Comparison of ENCODE assay signal across 1 cellular context in genomic region chr10:13586676-13587355, GRCh38.
A peak's percentile ranks its signal among the peaks of the same experiment; 100 is the strongest.
TF ChIP-seq lines count a peak whose summit lies in the region.

A gene with protein sequence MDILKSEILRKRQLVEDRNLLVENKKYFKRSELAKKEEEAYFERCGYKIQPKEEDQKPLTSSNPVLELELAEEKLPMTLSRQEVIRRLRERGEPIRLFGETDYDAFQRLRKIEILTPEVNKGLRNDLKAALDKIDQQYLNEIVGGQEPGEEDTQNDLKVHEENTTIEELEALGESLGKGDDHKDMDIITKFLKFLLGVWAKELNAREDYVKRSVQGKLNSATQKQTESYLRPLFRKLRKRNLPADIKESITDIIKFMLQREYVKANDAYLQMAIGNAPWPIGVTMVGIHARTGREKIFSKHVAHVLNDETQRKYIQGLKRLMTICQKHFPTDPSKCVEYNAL (plus strand): TSS chr10:13586965. CDS start chr10:13587087, 122 bp downstream.

TF ChIP-seq in K562, 482 proteins besides CTCF, POLR2A, EP300 and RAD21 (continued from another document and continues in another):
- TF ChIP-seq, protein P1, sequence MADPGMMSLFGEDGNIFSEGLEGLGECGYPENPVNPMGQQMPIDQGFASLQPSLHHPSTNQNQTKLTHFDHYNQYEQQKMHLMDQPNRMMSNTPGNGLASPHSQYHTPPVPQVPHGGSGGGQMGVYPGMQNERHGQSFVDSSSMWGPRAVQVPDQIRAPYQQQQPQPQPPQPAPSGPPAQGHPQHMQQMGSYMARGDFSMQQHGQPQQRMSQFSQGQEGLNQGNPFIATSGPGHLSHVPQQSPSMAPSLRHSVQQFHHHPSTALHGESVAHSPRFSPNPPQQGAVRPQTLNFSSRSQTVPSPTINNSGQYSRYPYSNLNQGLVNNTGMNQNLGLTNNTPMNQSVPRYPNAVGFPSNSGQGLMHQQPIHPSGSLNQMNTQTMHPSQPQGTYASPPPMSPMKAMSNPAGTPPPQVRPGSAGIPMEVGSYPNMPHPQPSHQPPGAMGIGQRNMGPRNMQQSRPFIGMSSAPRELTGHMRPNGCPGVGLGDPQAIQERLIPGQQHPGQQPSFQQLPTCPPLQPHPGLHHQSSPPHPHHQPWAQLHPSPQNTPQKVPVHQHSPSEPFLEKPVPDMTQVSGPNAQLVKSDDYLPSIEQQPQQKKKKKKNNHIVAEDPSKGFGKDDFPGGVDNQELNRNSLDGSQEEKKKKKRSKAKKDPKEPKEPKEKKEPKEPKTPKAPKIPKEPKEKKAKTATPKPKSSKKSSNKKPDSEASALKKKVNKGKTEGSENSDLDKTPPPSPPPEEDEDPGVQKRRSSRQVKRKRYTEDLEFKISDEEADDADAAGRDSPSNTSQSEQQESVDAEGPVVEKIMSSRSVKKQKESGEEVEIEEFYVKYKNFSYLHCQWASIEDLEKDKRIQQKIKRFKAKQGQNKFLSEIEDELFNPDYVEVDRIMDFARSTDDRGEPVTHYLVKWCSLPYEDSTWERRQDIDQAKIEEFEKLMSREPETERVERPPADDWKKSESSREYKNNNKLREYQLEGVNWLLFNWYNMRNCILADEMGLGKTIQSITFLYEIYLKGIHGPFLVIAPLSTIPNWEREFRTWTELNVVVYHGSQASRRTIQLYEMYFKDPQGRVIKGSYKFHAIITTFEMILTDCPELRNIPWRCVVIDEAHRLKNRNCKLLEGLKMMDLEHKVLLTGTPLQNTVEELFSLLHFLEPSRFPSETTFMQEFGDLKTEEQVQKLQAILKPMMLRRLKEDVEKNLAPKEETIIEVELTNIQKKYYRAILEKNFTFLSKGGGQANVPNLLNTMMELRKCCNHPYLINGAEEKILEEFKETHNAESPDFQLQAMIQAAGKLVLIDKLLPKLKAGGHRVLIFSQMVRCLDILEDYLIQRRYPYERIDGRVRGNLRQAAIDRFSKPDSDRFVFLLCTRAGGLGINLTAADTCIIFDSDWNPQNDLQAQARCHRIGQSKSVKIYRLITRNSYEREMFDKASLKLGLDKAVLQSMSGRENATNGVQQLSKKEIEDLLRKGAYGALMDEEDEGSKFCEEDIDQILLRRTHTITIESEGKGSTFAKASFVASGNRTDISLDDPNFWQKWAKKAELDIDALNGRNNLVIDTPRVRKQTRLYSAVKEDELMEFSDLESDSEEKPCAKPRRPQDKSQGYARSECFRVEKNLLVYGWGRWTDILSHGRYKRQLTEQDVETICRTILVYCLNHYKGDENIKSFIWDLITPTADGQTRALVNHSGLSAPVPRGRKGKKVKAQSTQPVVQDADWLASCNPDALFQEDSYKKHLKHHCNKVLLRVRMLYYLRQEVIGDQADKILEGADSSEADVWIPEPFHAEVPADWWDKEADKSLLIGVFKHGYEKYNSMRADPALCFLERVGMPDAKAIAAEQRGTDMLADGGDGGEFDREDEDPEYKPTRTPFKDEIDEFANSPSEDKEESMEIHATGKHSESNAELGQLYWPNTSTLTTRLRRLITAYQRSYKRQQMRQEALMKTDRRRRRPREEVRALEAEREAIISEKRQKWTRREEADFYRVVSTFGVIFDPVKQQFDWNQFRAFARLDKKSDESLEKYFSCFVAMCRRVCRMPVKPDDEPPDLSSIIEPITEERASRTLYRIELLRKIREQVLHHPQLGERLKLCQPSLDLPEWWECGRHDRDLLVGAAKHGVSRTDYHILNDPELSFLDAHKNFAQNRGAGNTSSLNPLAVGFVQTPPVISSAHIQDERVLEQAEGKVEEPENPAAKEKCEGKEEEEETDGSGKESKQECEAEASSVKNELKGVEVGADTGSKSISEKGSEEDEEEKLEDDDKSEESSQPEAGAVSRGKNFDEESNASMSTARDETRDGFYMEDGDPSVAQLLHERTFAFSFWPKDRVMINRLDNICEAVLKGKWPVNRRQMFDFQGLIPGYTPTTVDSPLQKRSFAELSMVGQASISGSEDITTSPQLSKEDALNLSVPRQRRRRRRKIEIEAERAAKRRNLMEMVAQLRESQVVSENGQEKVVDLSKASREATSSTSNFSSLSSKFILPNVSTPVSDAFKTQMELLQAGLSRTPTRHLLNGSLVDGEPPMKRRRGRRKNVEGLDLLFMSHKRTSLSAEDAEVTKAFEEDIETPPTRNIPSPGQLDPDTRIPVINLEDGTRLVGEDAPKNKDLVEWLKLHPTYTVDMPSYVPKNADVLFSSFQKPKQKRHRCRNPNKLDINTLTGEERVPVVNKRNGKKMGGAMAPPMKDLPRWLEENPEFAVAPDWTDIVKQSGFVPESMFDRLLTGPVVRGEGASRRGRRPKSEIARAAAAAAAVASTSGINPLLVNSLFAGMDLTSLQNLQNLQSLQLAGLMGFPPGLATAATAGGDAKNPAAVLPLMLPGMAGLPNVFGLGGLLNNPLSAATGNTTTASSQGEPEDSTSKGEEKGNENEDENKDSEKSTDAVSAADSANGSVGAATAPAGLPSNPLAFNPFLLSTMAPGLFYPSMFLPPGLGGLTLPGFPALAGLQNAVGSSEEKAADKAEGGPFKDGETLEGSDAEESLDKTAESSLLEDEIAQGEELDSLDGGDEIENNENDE (IDR thresholded peaks at IDR 0.05; ENCODE audit: low read depth, low read length): no peak
- TF ChIP-seq ZNF444 (CRISPR knock-in tag; IDR thresholded peaks at IDR 0.05): no peak
- no peak for TF ChIP-seq GATA2 (CRISPR knock-in tag; IDR thresholded peaks at IDR 0.05)
- peak; percentile 79 for TF ChIP-seq RBBP5 (IDR thresholded peaks at IDR 0.05; ENCODE audit: borderline replicate concordance, insufficient read depth, low read length, poor library complexity, severe bottlenecking)
- TF ChIP-seq, protein P2, sequence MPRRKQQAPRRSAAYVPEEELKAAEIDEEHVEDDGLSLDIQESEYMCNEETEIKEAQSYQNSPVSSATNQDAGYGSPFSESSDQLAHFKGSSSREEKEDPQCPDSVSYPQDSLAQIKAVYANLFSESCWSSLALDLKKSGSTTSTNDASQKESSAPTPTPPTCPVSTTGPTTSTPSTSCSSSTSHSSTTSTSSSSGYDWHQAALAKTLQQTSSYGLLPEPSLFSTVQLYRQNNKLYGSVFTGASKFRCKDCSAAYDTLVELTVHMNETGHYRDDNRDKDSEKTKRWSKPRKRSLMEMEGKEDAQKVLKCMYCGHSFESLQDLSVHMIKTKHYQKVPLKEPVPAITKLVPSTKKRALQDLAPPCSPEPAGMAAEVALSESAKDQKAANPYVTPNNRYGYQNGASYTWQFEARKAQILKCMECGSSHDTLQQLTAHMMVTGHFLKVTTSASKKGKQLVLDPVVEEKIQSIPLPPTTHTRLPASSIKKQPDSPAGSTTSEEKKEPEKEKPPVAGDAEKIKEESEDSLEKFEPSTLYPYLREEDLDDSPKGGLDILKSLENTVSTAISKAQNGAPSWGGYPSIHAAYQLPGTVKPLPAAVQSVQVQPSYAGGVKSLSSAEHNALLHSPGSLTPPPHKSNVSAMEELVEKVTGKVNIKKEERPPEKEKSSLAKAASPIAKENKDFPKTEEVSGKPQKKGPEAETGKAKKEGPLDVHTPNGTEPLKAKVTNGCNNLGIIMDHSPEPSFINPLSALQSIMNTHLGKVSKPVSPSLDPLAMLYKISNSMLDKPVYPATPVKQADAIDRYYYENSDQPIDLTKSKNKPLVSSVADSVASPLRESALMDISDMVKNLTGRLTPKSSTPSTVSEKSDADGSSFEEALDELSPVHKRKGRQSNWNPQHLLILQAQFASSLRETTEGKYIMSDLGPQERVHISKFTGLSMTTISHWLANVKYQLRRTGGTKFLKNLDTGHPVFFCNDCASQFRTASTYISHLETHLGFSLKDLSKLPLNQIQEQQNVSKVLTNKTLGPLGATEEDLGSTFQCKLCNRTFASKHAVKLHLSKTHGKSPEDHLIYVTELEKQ (CRISPR knock-in tag; IDR thresholded peaks at IDR 0.05): no peak
- TF ChIP-seq NCOA4 (IDR thresholded peaks at IDR 0.05; ENCODE audit: partially characterized antibody): no peak
- TF ChIP-seq TFAP4 (CRISPR knock-in tag; IDR thresholded peaks at IDR 0.05; ENCODE audit: borderline replicate concordance): peak; percentile 96
- TF ChIP-seq SREBF2 (CRISPR knock-in tag; IDR thresholded peaks at IDR 0.05): no peak
- no peak for TF ChIP-seq RBM14 (IDR thresholded peaks at IDR 0.05; ENCODE audit: borderline replicate concordance, insufficient read depth, low read depth, low read length)
- no peak for TF ChIP-seq ZNF253 (CRISPR knock-in tag; conservative IDR thresholded peaks at IDR 0.05)
- peak; percentile 63 for TF ChIP-seq CCNT2 (IDR thresholded peaks at IDR 0.05; ENCODE audit: borderline replicate concordance, extremely low read depth, insufficient read length, low read depth, low read length)
- no peak for TF ChIP-seq POLR3A (IDR thresholded peaks at IDR 0.05; ENCODE audit: borderline replicate concordance, extremely low read depth, insufficient read depth, insufficient read length)
- peak; percentile 63 for TF ChIP-seq TBP (optimal IDR thresholded peaks at IDR 0.05; ENCODE audit: low read depth, low read length)
- no peak for TF ChIP-seq ZNF174 (CRISPR knock-in tag; IDR thresholded peaks at IDR 0.05)
- TF ChIP-seq MYNN (IDR thresholded peaks at IDR 0.05): 0 out of 2 replicates have a peak, but pooled peaks have one; percentile 44
- no peak for TF ChIP-seq MYNN (CRISPR knock-in tag; IDR thresholded peaks at IDR 0.05)
- TF ChIP-seq ZNF511 (CRISPR knock-in tag; IDR thresholded peaks at IDR 0.05): peak; percentile 86
- TF ChIP-seq E2F3 (CRISPR knock-in tag; IDR thresholded peaks at IDR 0.05): no peak
- TF ChIP-seq MIER1 (IDR thresholded peaks at IDR 0.05; ENCODE audit: low read depth): no peak
- no peak for TF ChIP-seq NR3C1 (CRISPR knock-in tag; IDR thresholded peaks at IDR 0.05)
- TF ChIP-seq ZFP30 (CRISPR knock-in tag; IDR thresholded peaks at IDR 0.05; ENCODE audit: borderline replicate concordance): no peak
- no peak for TF ChIP-seq NFIX (CRISPR knock-in tag; IDR thresholded peaks at IDR 0.05; ENCODE audit: low read depth)
- no peak for TF ChIP-seq PPARD (CRISPR knock-in tag; IDR thresholded peaks at IDR 0.05)
- peak; percentile 88 for TF ChIP-seq RBFOX2 (IDR thresholded peaks at IDR 0.05; ENCODE audit: low read depth, low read length)
- no peak for TF ChIP-seq ILK (tag; IDR thresholded peaks at IDR 0.05; ENCODE audit: borderline replicate concordance, low read depth)
- no peak for TF ChIP-seq TAF15 (IDR thresholded peaks at IDR 0.05; ENCODE audit: low read depth, low read length)
- no peak for TF ChIP-seq ZNF77 (CRISPR knock-in tag; IDR thresholded peaks at IDR 0.05)
- TF ChIP-seq, protein P3, sequence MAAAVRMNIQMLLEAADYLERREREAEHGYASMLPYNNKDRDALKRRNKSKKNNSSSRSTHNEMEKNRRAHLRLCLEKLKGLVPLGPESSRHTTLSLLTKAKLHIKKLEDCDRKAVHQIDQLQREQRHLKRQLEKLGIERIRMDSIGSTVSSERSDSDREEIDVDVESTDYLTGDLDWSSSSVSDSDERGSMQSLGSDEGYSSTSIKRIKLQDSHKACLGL (CRISPR knock-in tag; IDR thresholded peaks at IDR 0.05; ENCODE audit: borderline replicate concordance, poor library complexity, severe bottlenecking): no peak
- TF ChIP-seq, protein P4, sequence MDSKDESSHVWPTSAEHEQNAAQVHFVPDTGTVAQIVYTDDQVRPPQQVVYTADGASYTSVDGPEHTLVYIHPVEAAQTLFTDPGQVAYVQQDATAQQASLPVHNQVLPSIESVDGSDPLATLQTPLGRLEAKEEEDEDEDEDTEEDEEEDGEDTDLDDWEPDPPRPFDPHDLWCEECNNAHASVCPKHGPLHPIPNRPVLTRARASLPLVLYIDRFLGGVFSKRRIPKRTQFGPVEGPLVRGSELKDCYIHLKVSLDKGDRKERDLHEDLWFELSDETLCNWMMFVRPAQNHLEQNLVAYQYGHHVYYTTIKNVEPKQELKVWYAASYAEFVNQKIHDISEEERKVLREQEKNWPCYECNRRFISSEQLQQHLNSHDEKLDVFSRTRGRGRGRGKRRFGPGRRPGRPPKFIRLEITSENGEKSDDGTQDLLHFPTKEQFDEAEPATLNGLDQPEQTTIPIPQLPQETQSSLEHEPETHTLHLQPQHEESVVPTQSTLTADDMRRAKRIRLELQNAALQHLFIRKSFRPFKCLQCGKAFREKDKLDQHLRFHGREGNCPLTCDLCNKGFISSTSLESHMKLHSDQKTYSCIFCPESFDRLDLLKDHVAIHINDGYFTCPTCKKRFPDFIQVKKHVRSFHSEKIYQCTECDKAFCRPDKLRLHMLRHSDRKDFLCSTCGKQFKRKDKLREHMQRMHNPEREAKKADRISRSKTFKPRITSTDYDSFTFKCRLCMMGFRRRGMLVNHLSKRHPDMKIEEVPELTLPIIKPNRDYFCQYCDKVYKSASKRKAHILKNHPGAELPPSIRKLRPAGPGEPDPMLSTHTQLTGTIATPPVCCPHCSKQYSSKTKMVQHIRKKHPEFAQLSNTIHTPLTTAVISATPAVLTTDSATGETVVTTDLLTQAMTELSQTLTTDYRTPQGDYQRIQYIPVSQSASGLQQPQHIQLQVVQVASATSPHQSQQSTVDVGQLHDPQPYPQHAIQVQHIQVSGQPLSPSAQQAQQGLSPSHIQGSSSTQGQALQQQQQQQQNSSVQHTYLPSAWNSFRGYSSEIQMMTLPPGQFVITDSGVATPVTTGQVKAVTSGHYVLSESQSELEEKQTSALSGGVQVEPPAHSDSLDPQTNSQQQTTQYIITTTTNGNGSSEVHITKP (IDR thresholded peaks at IDR 0.05; ENCODE audit: partially characterized antibody): no peak
- TF ChIP-seq ESRRB (CRISPR knock-in tag; IDR thresholded peaks at IDR 0.05; ENCODE audit: borderline replicate concordance): no peak
- TF ChIP-seq KLF16 (IDR thresholded peaks at IDR 0.05): peak; percentile 64; the same call in 1 of the 2 replicates
- no peak for TF ChIP-seq TAL1 (IDR thresholded peaks at IDR 0.05)
- TF ChIP-seq CHCHD3 (CRISPR knock-in tag; IDR thresholded peaks at IDR 0.05): no peak
- TF ChIP-seq, protein P5, sequence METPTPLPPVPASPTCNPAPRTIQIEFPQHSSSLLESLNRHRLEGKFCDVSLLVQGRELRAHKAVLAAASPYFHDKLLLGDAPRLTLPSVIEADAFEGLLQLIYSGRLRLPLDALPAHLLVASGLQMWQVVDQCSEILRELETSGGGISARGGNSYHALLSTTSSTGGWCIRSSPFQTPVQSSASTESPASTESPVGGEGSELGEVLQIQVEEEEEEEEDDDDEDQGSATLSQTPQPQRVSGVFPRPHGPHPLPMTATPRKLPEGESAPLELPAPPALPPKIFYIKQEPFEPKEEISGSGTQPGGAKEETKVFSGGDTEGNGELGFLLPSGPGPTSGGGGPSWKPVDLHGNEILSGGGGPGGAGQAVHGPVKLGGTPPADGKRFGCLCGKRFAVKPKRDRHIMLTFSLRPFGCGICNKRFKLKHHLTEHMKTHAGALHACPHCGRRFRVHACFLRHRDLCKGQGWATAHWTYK (CRISPR knock-in tag; IDR thresholded peaks at IDR 0.05): no peak; the same call in 1 of the 2 replicates
- no peak for TF ChIP-seq MAFF (IDR thresholded peaks at IDR 0.05; ENCODE audit: low read length)
